Comparison of ENCODE assay signal across 10 cellular contexts in genomic region chr1:225654688-225655508, GRCh38. TPM values are rescaled to one million over a fixed set of nuclear protein-coding genes. Genes with fewer than 3 reads are reported as not detected.
DNase-seq lines count a peak whose midpoint lies in the region; TF ChIP-seq lines count a peak whose summit lies in the region.
"Had no signal": no experiment of that assay in that cellular context is flagged by ENCODE, and none has a peak within 500 bp of the region (broad histone marks: within the 10 kb centered on the region; RNA-seq: fewer than 3 reads in every experiment).

No MANE protein-coding gene starts in this region.

- no peak overlapping the region for H2BK5ac ChIP-seq in mesenchymal stem cell (ENCODE audit: low read depth, low read length, poor library complexity, severe bottlenecking)

- no peak overlapping the region for H2BK120ac ChIP-seq in mesenchymal stem cell (ENCODE audit: low read depth, low read length)

- no peak overlapping the region for H3K4me2 ChIP-seq in mesenchymal stem cell (ENCODE audit: low read length, poor library complexity, severe bottlenecking)

- no peak overlapping the region for H4K91ac ChIP-seq in mesenchymal stem cell (ENCODE audit: low read length)

- H3K4me1 Mint-ChIP-seq in activated naive CD8-positive, alpha-beta T cell (ENCODE audit: low read depth): peaks cover 13% of the 10 kb centered on the region
- peaks cover 12% of the 10 kb centered on the region for H3K4me1 Mint-ChIP-seq in activated naive CD8-positive, alpha-beta T cell treated with anti-CD3 and anti-CD28 coated beads for 36 hours
- H3K4me1 Mint-ChIP-seq in type B pancreatic cell (ENCODE audit: unreplicated experiment): peaks cover 38% of the 10 kb centered on the region

- peak overlapping the region in 1 of 2 experiments; percentile 24 for H2BK12ac ChIP-seq in mesenchymal stem cell (ENCODE audit: low read length in 2 of 2)

- H3K4ac ChIP-seq in mesenchymal stem cell (ENCODE audit: low read depth in 1 of 2, low read length in 2 of 2): no peak overlapping the region

- H3K4me1 ChIP-seq in ascending aorta: peaks cover 3 to 36% of the 10 kb centered on the region in 2 donors
- H3K4me1 ChIP-seq in mesenchymal stem cell (ENCODE audit: control insufficient read depth, insufficient read depth, low read depth, low read length): peaks cover 9% of the 10 kb centered on the region

- H3K9me3 Mint-ChIP-seq in activated naive CD8-positive, alpha-beta T cell (ENCODE audit: low read depth): no peaks in the 10 kb centered on the region
- no peaks in the 10 kb centered on the region for H3K9me3 Mint-ChIP-seq in activated naive CD8-positive, alpha-beta T cell treated with anti-CD3 and anti-CD28 coated beads for 36 hours
- H3K9me3 Mint-ChIP-seq in type B pancreatic cell: no peaks in the 10 kb centered on the region

- H3K18ac ChIP-seq in mesenchymal stem cell (ENCODE audit: low read depth in 1 of 2, low read length in 2 of 2): no peak overlapping the region

- no peak overlapping the region for H2AFZ ChIP-seq in mesenchymal stem cell (ENCODE audit: low read depth, low read length)

- H3K79me1 ChIP-seq in mesenchymal stem cell (replicated peaks; ENCODE audit: low read length, poor library complexity, severe bottlenecking): no peaks in the 10 kb centered on the region

- H3K27ac ChIP-seq in ascending aorta (peak overlapping the region; percentile 99 to 100), mesenchymal stem cell (ENCODE audit: low read length, poor library complexity, severe bottlenecking) (peak overlapping the region; percentile 98)

- H3K36me3 ChIP-seq in ascending aorta (no peaks in the 10 kb centered on the region), mesenchymal stem cell (ENCODE audit: control insufficient read depth in 1 of 2, insufficient read depth in 2 of 2, low read depth in 1 of 2, low read length in 2 of 2) (no peaks in the 10 kb centered on the region)

- H3K27me3 Mint-ChIP-seq in activated naive CD8-positive, alpha-beta T cell: peaks cover 16% of the 10 kb centered on the region
- H3K27me3 Mint-ChIP-seq in activated naive CD8-positive, alpha-beta T cell treated with anti-CD3 and anti-CD28 coated beads for 36 hours: peaks cover 33% of the 10 kb centered on the region
- no peaks in the 10 kb centered on the region for H3K27me3 Mint-ChIP-seq in type B pancreatic cell

- H3K27me3 ChIP-seq in ascending aorta: no peaks in the 10 kb centered on the region
- no peaks in the 10 kb centered on the region for H3K27me3 ChIP-seq in mesenchymal stem cell (ENCODE audit: control insufficient read depth in 1 of 2, insufficient read depth in 1 of 2, low read length in 2 of 2)

- peak overlapping the region; percentile 30 for H3K9ac ChIP-seq in mesenchymal stem cell (ENCODE audit: low read length)

- H3K27ac Mint-ChIP-seq in activated naive CD8-positive, alpha-beta T cell: no peak overlapping the region
- H3K27ac Mint-ChIP-seq in activated naive CD8-positive, alpha-beta T cell treated with anti-CD3 and anti-CD28 coated beads for 36 hours: no peak overlapping the region
- H3K27ac Mint-ChIP-seq in type B pancreatic cell: peak overlapping the region; percentile 44

- peak overlapping the region; percentile 58 to 79 for H3K4me3 ChIP-seq in ascending aorta
- no peak overlapping the region for H3K4me3 ChIP-seq in mesenchymal stem cell (ENCODE audit: insufficient read depth in 1 of 2, low read depth in 1 of 2, low read length in 2 of 2)

- peak overlapping the region; percentile 80 for H2AK5ac ChIP-seq in mesenchymal stem cell (ENCODE audit: low read length, severe bottlenecking)

- no peak overlapping the region for H3K14ac ChIP-seq in mesenchymal stem cell (ENCODE audit: low read length in 2 of 2)

- intact Hi-C loops in ascending aorta (cut with DNase I): loop anchor here (5.0 to 10.0 kb wide), 4 partner anchors 48 to 270 kb away; partner anchors contain the start of gene PYCR2

- H2BK15ac ChIP-seq in mesenchymal stem cell (ENCODE audit: low read depth, poor library complexity, severe bottlenecking): no peak overlapping the region

- peak overlapping the region; percentile 88 for H3K4me3 Mint-ChIP-seq in activated naive CD8-positive, alpha-beta T cell
- no peak overlapping the region for H3K4me3 Mint-ChIP-seq in activated naive CD8-positive, alpha-beta T cell treated with anti-CD3 and anti-CD28 coated beads for 36 hours
- H3K4me3 Mint-ChIP-seq in type B pancreatic cell: peak overlapping the region; percentile 91

- TF ChIP-seq CTCF in ascending aorta (IDR thresholded peaks at IDR 0.05) (no peak), type B pancreatic cell (conservative IDR thresholded peaks at IDR 0.05) (no peak)

- no peaks in the 10 kb centered on the region for H3K36me3 Mint-ChIP-seq in activated naive CD8-positive, alpha-beta T cell
- H3K36me3 Mint-ChIP-seq in activated naive CD8-positive, alpha-beta T cell treated with anti-CD3 and anti-CD28 coated beads for 36 hours: no peaks in the 10 kb centered on the region
- no peaks in the 10 kb centered on the region for H3K36me3 Mint-ChIP-seq in type B pancreatic cell

- no peaks in the 10 kb centered on the region for H3K9me3 ChIP-seq in ascending aorta
- H3K9me3 ChIP-seq in mesenchymal stem cell (ENCODE audit: control insufficient read depth, low read length): no peaks in the 10 kb centered on the region

- H3K23ac ChIP-seq in mesenchymal stem cell (ENCODE audit: low read length in 2 of 2): no peak overlapping the region

- DNase-seq in activated naive CD8-positive, alpha-beta T cell treated with anti-CD3 and anti-CD28 coated beads for 36 hours: no peak
- DNase-seq in ascending aorta (ENCODE audit: low spot score in 2 of 2) (no peak), mesenchymal stem cell (no peak), type B pancreatic cell (ENCODE audit: extremely low spot score, unreplicated experiment) (no peak), NCI-H1930 (lab: John Stamatoyannopoulos, UW) (no peak), NCI-H345 (lab: John Stamatoyannopoulos, UW) (no peak), DMS79 (lab: John Stamatoyannopoulos, UW) (no peak)
- DNase-seq: central memory CD4-positive, alpha-beta T cell; NCI-H1436 treated with DMSO at 0.1 percent for 48 hours had no signal

- no peak overlapping the region for H4K8ac ChIP-seq in mesenchymal stem cell (ENCODE audit: low read length)

- 87% methylated on average over 13 of the region's 15 CpGs for WGBS in mesenchymal stem cell

RNA-seq across cellular contexts. Expression of gene ENAH, which starts 2.0 kb away (rescaled TPM):
- 1 to 10 TPM in 1 of 2 experiments, under 1 TPM in 1; 0.84 to 1.1 TPM for total RNA-seq in activated naive CD8-positive, alpha-beta T cell treated with anti-CD3 and anti-CD28 coated beads for 36 hours
- total RNA-seq in ascending aorta (103 TPM), type B pancreatic cell (ENCODE audit: low replicate concordance) (69.2 and 133 TPM in 2 replicates)
- 78.1 TPM for polyA plus RNA-seq in mesenchymal stem cell (2013, experiment 1 of 2)
- 80.9 TPM for polyA plus RNA-seq in mesenchymal stem cell (2013, experiment 2 of 2)

Comparison
In these comparisons a context has a peak if more than half of its experiments do, and no peak if none do; other contexts are left out.
1. H3K4me3 ChIP-seq: peak in ascending aorta (2 of 2); none in mesenchymal stem cell (0 of 2).
2. RNA of gene ENAH, which starts 2.0 kb away (total RNA-seq): 69.2 to 133 TPM in type B pancreatic cell and 103 TPM in ascending aorta (single experiment); 0.84 to 1.1 TPM in activated naive CD8-positive, alpha-beta T cell treated with anti-CD3 and anti-CD28 coated beads for 36 hours; every median in the first group is over 10 times any median in the second.